ENCODE assay signal across 12 cellular contexts in genomic region chr4:169398294-169398693, GRCh38.
DNase-seq lines count a peak whose midpoint lies in the region; ATAC-seq and TF ChIP-seq lines count a peak whose summit lies in the region.
"Had no signal": no experiment of that assay in that cellular context is flagged by ENCODE, and none has a peak within 500 bp of the region (broad histone marks: within the 10 kb centered on the region; RNA-seq: fewer than 3 reads in every experiment).

No MANE protein-coding gene starts in this region.

- ATAC-seq in RWPE2 (ENCODE audit: low read depth) (peak; percentile 61; the same call in 2 of the 3 replicates), esophagus mucosa (peak; percentile 29)
- no peak for ATAC-seq in activated naive CD4-positive, alpha-beta T cell treated with anti-CD3 and anti-CD28 coated beads, Interleukin-2, amount 50 U/mL, for 72 hours

- H3K9me3 ChIP-seq in RWPE2 (ENCODE audit: severe bottlenecking) = no peaks in the 10 kb centered on the region
- H3K9me3 ChIP-seq: uterus had no signal

- no peak overlapping the region for H3K4me3 ChIP-seq in RWPE2 (ENCODE audit: severe bottlenecking)
- H3K4me3 ChIP-seq: uterus had no signal

- H3K36me3 Mint-ChIP-seq in activated naive CD4-positive, alpha-beta T cell treated with anti-CD3 and anti-CD28 coated beads, Interleukin-2, amount 50 U/mL, for 72 hours = peaks cover 0 to 7% of the 10 kb centered on the region in 2 donors

- DNase-seq in GM04503 (ENCODE audit: low read depth) (peak; percentile 93), RWPE2 (ENCODE audit: low spot score) (no peak), pulmonary artery endothelial cell (ENCODE audit: low read depth, low spot score) (peak; percentile 45), substantia nigra (lab: John Stamatoyannopoulos, UW) (no peak), mesenteric fat pad (ENCODE audit: low spot score) (no peak)
- no peak for DNase-seq in activated naive CD4-positive, alpha-beta T cell treated with anti-CD3 and anti-CD28 coated beads, Interleukin-2, amount 50 U/mL, for 72 hours (ENCODE audit: low spot score in 2 of 2)
- no peak for DNase-seq in activated naive CD4-positive, alpha-beta T cell treated with Interleukin-2 at 50 U/mL for 16 hours
- DNase-seq: naive B cell, NCI-H524 treated with DMSO at 0.1 percent for 48 hours, uterus had no signal

- H3K36me3 ChIP-seq in RWPE2 (ENCODE audit: low read depth) = peaks cover 11% of the 10 kb centered on the region
- H3K36me3 ChIP-seq: uterus had no signal

- no peaks in the 10 kb centered on the region for H3K9me3 Mint-ChIP-seq in activated naive CD4-positive, alpha-beta T cell treated with anti-CD3 and anti-CD28 coated beads, Interleukin-2, amount 50 U/mL, for 72 hours
- H3K9me3 Mint-ChIP-seq: dendritic cell treated with granulocyte-macrophage colony-stimulating factor and Interleukin-4, amounts not matched to agents 40 ng/mL and 50 ng/mL, for 4 days; naive B cell had no signal

- H3K27ac Mint-ChIP-seq in activated naive CD4-positive, alpha-beta T cell treated with anti-CD3 and anti-CD28 coated beads, Interleukin-2, amount 50 U/mL, for 72 hours = no peak overlapping the region
- H3K27ac Mint-ChIP-seq: dendritic cell treated with granulocyte-macrophage colony-stimulating factor and Interleukin-4, amounts not matched to agents 40 ng/mL and 50 ng/mL, for 4 days; naive B cell had no signal

- peaks cover 20% of the 10 kb centered on the region for H3K4me1 ChIP-seq in RWPE2 (ENCODE audit: insufficient read depth, poor library complexity, severe bottlenecking)
- H3K4me1 ChIP-seq: uterus had no signal

- H3K27me3 ChIP-seq in RWPE2 (ENCODE audit: insufficient read depth, poor library complexity, severe bottlenecking) = no peaks in the 10 kb centered on the region
- H3K27me3 ChIP-seq: uterus had no signal

- TF ChIP-seq CTCF in RWPE2 (IDR thresholded peaks at IDR 0.05; ENCODE audit: poor library complexity, severe bottlenecking) = no peak

- H3K27ac ChIP-seq in RWPE2 (ENCODE audit: poor library complexity, severe bottlenecking) (peak overlapping the region; percentile 30), substantia nigra (ENCODE audit: low read depth, low read length, poor library complexity, severe bottlenecking) (no peak overlapping the region)

Comparison
In these comparisons a context has a peak if more than half of its experiments do, and no peak if none do; other contexts are left out.
1. DNase-seq: peak in GM04503 (single experiment) and pulmonary artery endothelial cell (single experiment); none in RWPE2 (single experiment), activated naive CD4-positive, alpha-beta T cell treated with anti-CD3 and anti-CD28 coated beads, Interleukin-2, amount 50 U/mL, for 72 hours (0 of 2), substantia nigra (0 of 49), activated naive CD4-positive, alpha-beta T cell treated with Interleukin-2 at 50 U/mL for 16 hours (single experiment) and mesenteric fat pad (single experiment).
2. ATAC-seq: peak in RWPE2 (single experiment) and esophagus mucosa (single experiment); none in activated naive CD4-positive, alpha-beta T cell treated with anti-CD3 and anti-CD28 coated beads, Interleukin-2, amount 50 U/mL, for 72 hours (0 of 2).